ENCODE assay signal across 8 cellular contexts in the genomic region with DNA sequence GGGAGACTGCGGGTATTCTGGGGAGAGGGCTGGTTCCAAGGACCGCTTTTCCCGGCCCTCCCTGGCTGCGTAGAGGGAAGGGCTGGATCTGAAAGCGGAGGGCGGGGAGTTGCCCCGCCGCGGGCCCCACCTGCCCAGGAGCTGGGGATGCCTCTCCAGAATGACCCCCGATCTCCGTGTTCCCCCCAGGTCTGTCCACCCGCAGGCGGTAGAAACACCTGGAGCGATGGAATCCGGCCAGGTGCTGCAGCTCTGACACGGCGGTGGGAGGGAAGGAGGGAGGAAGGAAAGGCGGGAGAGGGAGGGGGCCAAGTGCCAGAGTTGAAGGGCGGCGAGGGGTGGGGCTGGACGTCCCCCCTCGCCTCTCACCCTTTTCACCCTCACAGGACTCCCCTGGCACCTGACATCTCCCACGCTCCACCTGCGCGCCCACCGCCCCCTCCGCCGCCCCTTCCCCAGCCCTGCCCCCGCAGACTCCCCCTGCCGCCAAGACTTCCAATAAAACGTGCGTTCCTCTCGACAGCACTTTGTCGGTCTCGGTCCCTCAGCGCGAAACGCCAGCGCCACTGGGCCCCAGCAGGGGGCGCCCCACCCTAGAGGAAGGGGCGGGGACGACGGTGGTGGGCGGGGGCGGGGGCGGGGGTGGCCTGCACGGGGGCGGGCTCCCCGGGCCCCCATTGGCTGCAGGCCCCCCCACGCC. TPM values are rescaled to one million over a fixed set of nuclear protein-coding genes. Genes with fewer than 3 reads are reported as not detected.
DNase-seq lines count a peak whose midpoint lies in the region; ATAC-seq and TF ChIP-seq lines count a peak whose summit lies in the region.

No MANE protein-coding gene starts in this region.

- H3K4me1 ChIP-seq in BLaER1 treated with 17β-estradiol and CSF1 and Interleukin-3, amounts not matched to agents 10 nM and 100 nM, result peaks cover 36 to 86% (median 80%) of the 10 kb centered on the region in 10 experiments
- H3K4me1 ChIP-seq in HUES64 (ENCODE audit: insufficient read depth, low read length), result peaks cover 6% of the 10 kb centered on the region; the same call in 1 of the 2 replicates
- peaks cover 24% of the 10 kb centered on the region for H3K4me1 ChIP-seq in mammary epithelial cell (ENCODE audit: insufficient read depth, low read length)

- H3K27ac ChIP-seq in BLaER1 treated with 17β-estradiol and CSF1 and Interleukin-3, amounts not matched to agents 10 nM and 100 nM, result no peak overlapping the region
- H3K27ac ChIP-seq in HUES64 (ENCODE audit: low read depth, low read length) (peak overlapping the region; percentile 59; the same call in 1 of the 2 replicates), mammary epithelial cell (ENCODE audit: insufficient read depth, low read depth, low read length) (no peak overlapping the region)

- no peaks in the 10 kb centered on the region for H3K79me2 ChIP-seq in mammary epithelial cell (ENCODE audit: insufficient read depth, low read length)

- peak overlapping the region; percentile 90 to 98 (median 95) for H3K4me2 ChIP-seq in BLaER1 treated with 17β-estradiol and CSF1 and Interleukin-3, amounts not matched to agents 10 nM and 100 nM
- peak overlapping the region; percentile 83 for H3K4me2 ChIP-seq in mammary epithelial cell (ENCODE audit: insufficient read depth, low read depth, low read length)

- H3K4me1 Mint-ChIP-seq in WTC11, result peaks cover 44% of the 10 kb centered on the region

- H3K4me3 Mint-ChIP-seq in WTC11, result peak overlapping the region; percentile 91

- H2AFZ ChIP-seq in mammary epithelial cell (ENCODE audit: low read depth, low read length), result peak overlapping the region; percentile 56

- peak; percentile 80 for DNase-seq in WTC11 (ENCODE audit: low spot score)
- DNase-seq in mammary epithelial cell, result no peak
- peak; percentile 50 to 65 for DNase-seq in lung microvascular endothelial cell (ENCODE audit: low read depth in 2 of 2)
- DNase-seq in stimulated activated CD8-positive, alpha-beta memory T cell treated with anti-CD3 and anti-CD28 coated beads, Interleukin-7, amount 100 ng/mL, for 24 hours (ENCODE audit: low read depth), result peak; percentile 47

- peak overlapping the region; percentile 34 to 64 (median 50); a peak in 19 of 20 replicates for H3K4me3 ChIP-seq in BLaER1 treated with 17β-estradiol and CSF1 and Interleukin-3, amounts not matched to agents 10 nM and 100 nM
- H3K4me3 ChIP-seq in HUES64 (ENCODE audit: low read length) (peak overlapping the region; percentile 58), mammary epithelial cell (replicated peaks in 1 of 3; ENCODE audit: insufficient read depth in 1 of 3, low read depth in 2 of 3, low read length in 3 of 3) (peak overlapping the region in 1 of 3 experiments; percentile 20)

- CTCF ChIA-PET in WTC11 (lab: Charles Lee), result interaction anchor here (0.6 to 5.5 kb wide), 41 partner anchors 9 to 353 kb away, joined by 3 to 143 read pairs (median 6); a partner anchor contains a TSS
- CTCF ChIA-PET in mammary epithelial cell (lab: Charles Lee; ENCODE audit: low non-redundant PET), result interaction anchor here (0.6 kb wide), 2 partner anchors 75 to 96 kb away, joined by 6 to 12 read pairs; no protein-coding TSS in a partner anchor

- peak overlapping the region in 8 of 11 experiments; percentile 38 to 68 (median 56); a peak in 12 of 22 replicates for H3K9ac ChIP-seq in BLaER1 treated with 17β-estradiol and CSF1 and Interleukin-3, amounts not matched to agents 10 nM and 100 nM
- H3K9ac ChIP-seq in HUES64 (ENCODE audit: low read depth, low read length), result peak overlapping the region; percentile 31; the same call in 1 of the 2 replicates
- H3K9ac ChIP-seq in mammary epithelial cell (ENCODE audit: insufficient read depth, low read length), result no peak overlapping the region

- dilution Hi-C loops in mammary epithelial cell (cut with HindIII; ENCODE audit: low sequenced_read_pairs), result no loop called here

- peaks cover 0 to 5% (median 0%) of the 10 kb centered on the region in 11 experiments; a peak in 2 of 22 replicates for H4K20me1 ChIP-seq in BLaER1 treated with 17β-estradiol and CSF1 and Interleukin-3, amounts not matched to agents 10 nM and 100 nM
- H4K20me1 ChIP-seq in mammary epithelial cell (ENCODE audit: insufficient read depth, low read length), result no peaks in the 10 kb centered on the region

- peaks cover 9 to 36% (median 22%) of the 10 kb centered on the region in 11 experiments; a peak in 20 of 22 replicates for H3K27me3 ChIP-seq in BLaER1 treated with 17β-estradiol and CSF1 and Interleukin-3, amounts not matched to agents 10 nM and 100 nM
- H3K27me3 ChIP-seq in HUES64 (ENCODE audit: insufficient read depth, low read length) (peaks cover 35% of the 10 kb centered on the region), mammary epithelial cell (ENCODE audit: insufficient read depth, low read length) (no peaks in the 10 kb centered on the region)

- in situ Hi-C loops in mammary epithelial cell (cut with MboI; ENCODE audit: low sequenced_read_pairs in 2 of 2), result no loop called here

- peaks cover 2% of the 10 kb centered on the region; the same call in 1 of the 2 replicates for H3K36me3 Mint-ChIP-seq in WTC11

- 0 out of 2 replicates have a peak overlapping the region, but pooled peaks have one; percentile 49 for H3K27ac Mint-ChIP-seq in WTC11

- no peaks in the 10 kb centered on the region for H3K36me3 ChIP-seq in BLaER1 treated with 17β-estradiol and CSF1 and Interleukin-3, amounts not matched to agents 10 nM and 100 nM
- no peaks in the 10 kb centered on the region for H3K36me3 ChIP-seq in HUES64 (ENCODE audit: insufficient read depth, low read length)
- no peaks in the 10 kb centered on the region for H3K36me3 ChIP-seq in mammary epithelial cell (ENCODE audit: insufficient read depth, low read length)

- TF ChIP-seq CTCF in WTC11 (IDR thresholded peaks at IDR 0.05), result peak; percentile 71
- peak; percentile 45 to 61 for TF ChIP-seq CTCF in mammary epithelial cell (conservative IDR thresholded peaks at IDR 0.05 in 1 of 2, IDR thresholded peaks at IDR 0.05 in 1 of 2; ENCODE audit: extremely low read depth in 1 of 2, insufficient read depth in 1 of 2, low read depth in 1 of 2, low read length in 2 of 2)

- H3K9me3 ChIP-seq in BLaER1 treated with 17β-estradiol and CSF1 and Interleukin-3, amounts not matched to agents 10 nM and 100 nM (replicated peaks in 1 of 11), result no peaks in the 10 kb centered on the region
- H3K9me3 ChIP-seq in HUES64 (ENCODE audit: insufficient read depth, low read depth, low read length) (no peaks in the 10 kb centered on the region), mammary epithelial cell (replicated peaks; ENCODE audit: insufficient read depth, low read length) (no peaks in the 10 kb centered on the region)

- intact Hi-C loops in mammary epithelial cell (cut with micrococcal nuclease), result loop anchor here (2.0 to 5.0 kb wide), 2 partner anchors 74 to 125 kb away; a partner anchor contains a TSS

- no peaks in the 10 kb centered on the region for H3K9me3 Mint-ChIP-seq in WTC11

- BruUV-seq in mammary epithelial cell (replicated peaks; lab: Mats Ljungman, UMichigan), result no TSS peak

- peak; percentile 11 for ATAC-seq in WTC11
- ATAC-seq in HG03342 (IDR thresholded peaks at IDR 0.05; ENCODE audit: unreplicated experiment), result no peak
- ATAC-seq in GM18858 (IDR thresholded peaks at IDR 0.05; ENCODE audit: unreplicated experiment), result no peak

- WGBS in HUES64, result under 1% methylated on average over 40 of the region's 50 CpGs
- WGBS in mammary epithelial cell (ENCODE audit: low coverage, missing lambda C conversion rate), result no CpG with 5 or more reads among the region's 50 CpGs

- POLR2A ChIA-PET in WTC11 (lab: Charles Lee), result interaction anchor here (0.6 to 2.4 kb wide), 7 partner anchors 9 to 469 kb away, joined by 3 to 15 read pairs (median 3); a partner anchor contains a TSS

- peaks cover 34% of the 10 kb centered on the region for H3K27me3 Mint-ChIP-seq in WTC11 (ENCODE audit: low read depth)

TF ChIP-seq in WTC11, 78 proteins besides CTCF, POLR2A, EP300 and RAD21 (continues in another document):
- TF ChIP-seq IRF2 (CRISPR knock-in tag; IDR thresholded peaks at IDR 0.05; ENCODE audit: borderline replicate concordance, low read depth), result no peak
- 0 out of 2 replicates have a peak, but pooled peaks have one; percentile 9 for TF ChIP-seq MYBL2 (CRISPR knock-in tag; IDR thresholded peaks at IDR 0.05)

RNA-seq across cellular contexts. Expression of a gene that starts 0.4 kb away (rescaled TPM):
- 11.0 TPM for polyA plus RNA-seq in HUES64 (2013, experiment 1 of 2)
- polyA plus RNA-seq in HUES64 (2013, experiment 2 of 2), result 14.4 TPM
- total RNA-seq in WTC11 (2021) (16.7 to 16.9 TPM (median 16.9 TPM) in 3 replicates), mammary epithelial cell (1 to 10 TPM in 1 of 2 donors, not detected in 1; 1.1 TPM), lung microvascular endothelial cell (not detected in 2 replicates)
- polyA plus RNA-seq in mammary epithelial cell, result 0.67 TPM
- polyA minus RNA-seq in mammary epithelial cell, result not detected

RNA-seq across cellular contexts. Expression of a gene that starts 4.1 kb away (rescaled TPM):
- polyA plus RNA-seq in HUES64 (2013, experiment 1 of 2), result 4.7 TPM
- polyA plus RNA-seq in HUES64 (2013, experiment 2 of 2), result 9.3 TPM
- 11.3 to 13.4 TPM (median 13.3 TPM) in 3 replicates for total RNA-seq in WTC11 (2021)
- 1 to 10 TPM in 1 of 2 donors, not detected in 1; 1.9 TPM for total RNA-seq in mammary epithelial cell
- polyA plus RNA-seq in mammary epithelial cell, result 0.17 TPM
- polyA minus RNA-seq in mammary epithelial cell, result not detected
- total RNA-seq in lung microvascular endothelial cell, result not detected in 2 replicates

RNA-seq across cellular contexts. Expression of a gene that starts 7.8 kb away (rescaled TPM):
- polyA plus RNA-seq in HUES64 (2013, experiment 1 of 2), result 1.4 TPM
- 3.4 TPM for polyA plus RNA-seq in HUES64 (2013, experiment 2 of 2)
- total RNA-seq in WTC11 (2021) (14.2 to 15.7 TPM (median 15.1 TPM) in 3 replicates), mammary epithelial cell (under 1 TPM; 0.17 to 0.42 TPM), lung microvascular endothelial cell (not detected in 2 replicates)
- 0.16 TPM for polyA plus RNA-seq in mammary epithelial cell
- 0.21 TPM for polyA minus RNA-seq in mammary epithelial cell

RNA-seq across cellular contexts. Expression of a gene that starts 11.9 kb away (rescaled TPM):
- polyA plus RNA-seq in HUES64 (2013, experiment 1 of 2), result 75.1 TPM
- polyA plus RNA-seq in HUES64 (2013, experiment 2 of 2), result 102 TPM
- total RNA-seq in WTC11 (2021) (114 to 135 TPM (median 128 TPM) in 3 replicates), mammary epithelial cell (100 to 1,000 TPM in 1 of 2 donors, 10 to 100 TPM in 1; 23.5 to 349 TPM), lung microvascular endothelial cell (14.2 and 17.9 TPM in 2 replicates)
- 390 TPM for polyA plus RNA-seq in mammary epithelial cell
- 448 TPM for polyA minus RNA-seq in mammary epithelial cell

RNA-seq across cellular contexts. Expression of a gene that starts 27.1 kb away (rescaled TPM):
- not detected for polyA plus RNA-seq in HUES64 (2013, experiment 1 of 2)
- not detected for polyA plus RNA-seq in HUES64 (2013, experiment 2 of 2)
- total RNA-seq in WTC11 (2021), result 1.0 to 1.8 TPM (median 1.2 TPM) in 3 replicates
- total RNA-seq in mammary epithelial cell, result 100 to 1,000 TPM; 344 to 808 TPM
- 901 TPM for polyA plus RNA-seq in mammary epithelial cell
- polyA minus RNA-seq in mammary epithelial cell, result 137 TPM
- not detected in 2 replicates for total RNA-seq in lung microvascular endothelial cell

Comparison
In these comparisons a context has a peak if more than half of its experiments do, and no peak if none do; other contexts are left out.
1. RNA of a gene that starts 7.8 kb away (total RNA-seq): 14.2 to 15.7 TPM in WTC11; 0.17 to 0.42 TPM in mammary epithelial cell and not detected in lung microvascular endothelial cell; every median in the first group is over 10 times any median in the second.